10 cellular contexts compared by ENCODE assay signal in genomic region chr17:16106161-16106891, GRCh38.
DNase-seq lines count a peak whose midpoint lies in the region; ATAC-seq, FAIRE-seq and TF ChIP-seq lines count a peak whose summit lies in the region.
"Had no signal": no experiment of that assay in that cellular context is flagged by ENCODE, and none has a peak within 500 bp of the region (broad histone marks: within the 10 kb centered on the region; RNA-seq: fewer than 3 reads in every experiment).

No MANE protein-coding gene starts in this region.

- no peak for ATAC-seq in HG02885 (IDR thresholded peaks at IDR 0.05; ENCODE audit: poor library complexity, unreplicated experiment)
- ATAC-seq: natural killer cell had no signal

- no peak for TF ChIP-seq CTCF in D721Med (IDR thresholded peaks at IDR 0.05; ENCODE audit: insufficient read depth, missing control alignments)

- DNase-seq in DMS53 (lab: John Stamatoyannopoulos, UW) = peak; percentile 80
- peak; percentile 90 for DNase-seq in OCI-M1 (lab: John Stamatoyannopoulos, UW)
- DNase-seq in fibroblast of peridontal ligament (ENCODE audit: extremely low read depth) = peak; percentile 94
- peak; percentile 92 for DNase-seq in pons (ENCODE audit: low spot score)
- DNase-seq in GDM1 (lab: John Stamatoyannopoulos, UW) = no peak
- no peak for DNase-seq in D721Med (ENCODE audit: insufficient read length, low spot score)
- DNase-seq in activated CD4-positive, CD25-positive, alpha-beta regulatory T cell treated with anti-CD3 and anti-CD28 coated beads, Interleukin-2, amount 50 U/mL, for 72 hours = no peak
- DNase-seq: natural killer cell had no signal

- no peak for FAIRE-seq in D721Med (lab: Jason Lieb, UNC)
- FAIRE-seq: colon had no signal

Comparison
In these comparisons a context has a peak if more than half of its experiments do, and no peak if none do; other contexts are left out.
1. DNase-seq: peak in DMS53 (single experiment), OCI-M1 (single experiment), fibroblast of peridontal ligament (single experiment) and pons (single experiment); none in GDM1 (single experiment), D721Med (single experiment) and activated CD4-positive, CD25-positive, alpha-beta regulatory T cell treated with anti-CD3 and anti-CD28 coated beads, Interleukin-2, amount 50 U/mL, for 72 hours (single experiment).